In genomic region chr9:83978992-83979811, GRCh38 we compare ENCODE assay signal across 1 cellular context.
TF ChIP-seq lines count a peak whose summit lies in the region.

No MANE protein-coding gene starts in this region.

TF ChIP-seq in HepG2, 621 proteins besides CTCF, POLR2A, EP300 and RAD21 (continued from another document and continues in another):
- TF ChIP-seq, protein P1, sequence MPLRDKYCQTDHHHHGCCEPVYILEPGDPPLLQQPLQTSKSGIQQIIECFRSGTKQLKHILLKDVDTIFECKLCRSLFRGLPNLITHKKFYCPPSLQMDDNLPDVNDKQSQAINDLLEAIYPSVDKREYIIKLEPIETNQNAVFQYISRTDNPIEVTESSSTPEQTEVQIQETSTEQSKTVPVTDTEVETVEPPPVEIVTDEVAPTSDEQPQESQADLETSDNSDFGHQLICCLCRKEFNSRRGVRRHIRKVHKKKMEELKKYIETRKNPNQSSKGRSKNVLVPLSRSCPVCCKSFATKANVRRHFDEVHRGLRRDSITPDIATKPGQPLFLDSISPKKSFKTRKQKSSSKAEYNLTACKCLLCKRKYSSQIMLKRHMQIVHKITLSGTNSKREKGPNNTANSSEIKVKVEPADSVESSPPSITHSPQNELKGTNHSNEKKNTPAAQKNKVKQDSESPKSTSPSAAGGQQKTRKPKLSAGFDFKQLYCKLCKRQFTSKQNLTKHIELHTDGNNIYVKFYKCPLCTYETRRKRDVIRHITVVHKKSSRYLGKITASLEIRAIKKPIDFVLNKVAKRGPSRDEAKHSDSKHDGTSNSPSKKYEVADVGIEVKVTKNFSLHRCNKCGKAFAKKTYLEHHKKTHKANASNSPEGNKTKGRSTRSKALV (CRISPR knock-in tag; IDR thresholded peaks at IDR 0.05): no peak
- TF ChIP-seq ZNF235 (CRISPR knock-in tag; IDR thresholded peaks at IDR 0.05; ENCODE audit: borderline replicate concordance) (no peak), ZSCAN30 (CRISPR knock-in tag; IDR thresholded peaks at IDR 0.05) (no peak), PCBP1 (IDR thresholded peaks at IDR 0.05; ENCODE audit: borderline replicate concordance, low read depth, low read length) (no peak), ZNF704 (CRISPR knock-in tag; IDR thresholded peaks at IDR 0.05; ENCODE audit: borderline replicate concordance) (no peak), TIGD3 (CRISPR knock-in tag; IDR thresholded peaks at IDR 0.05; ENCODE audit: borderline replicate concordance) (no peak), TOPORS (CRISPR knock-in tag; IDR thresholded peaks at IDR 0.05) (no peak), SSRP1 (CRISPR knock-in tag; IDR thresholded peaks at IDR 0.05) (no peak), REXO4 (CRISPR knock-in tag; IDR thresholded peaks at IDR 0.05; ENCODE audit: borderline replicate concordance) (no peak), FOXA3 (CRISPR knock-in tag; IDR thresholded peaks at IDR 0.05) (no peak), ZNF781 (CRISPR knock-in tag; IDR thresholded peaks at IDR 0.05; ENCODE audit: borderline replicate concordance, not compliant biosample characterization) (no peak), ZNF720 (CRISPR knock-in tag; IDR thresholded peaks at IDR 0.05) (no peak), RXRB (CRISPR knock-in tag; IDR thresholded peaks at IDR 0.05; ENCODE audit: borderline replicate concordance) (no peak), ZNF609 (CRISPR knock-in tag; IDR thresholded peaks at IDR 0.05; ENCODE audit: borderline replicate concordance) (no peak), CERS6 (CRISPR knock-in tag; IDR thresholded peaks at IDR 0.05) (no peak), EZH2 (conservative IDR thresholded peaks at IDR 0.05; ENCODE audit: low read depth, low read length) (no peak), ETV6 (CRISPR knock-in tag; conservative IDR thresholded peaks at IDR 0.05) (no peak), ZNF572 (CRISPR knock-in tag; IDR thresholded peaks at IDR 0.05) (no peak), ZNF34 (CRISPR knock-in tag; IDR thresholded peaks at IDR 0.05; ENCODE audit: borderline replicate concordance) (no peak; the same call in 1 of the 2 replicates), SP2 (CRISPR knock-in tag; IDR thresholded peaks at IDR 0.05) (no peak), BRD4 (CRISPR knock-in tag; IDR thresholded peaks at IDR 0.05) (no peak), ZC3H13 (CRISPR knock-in tag; IDR thresholded peaks at IDR 0.05) (no peak; the same call in 1 of the 2 replicates), ARNT (IDR thresholded peaks at IDR 0.05) (no peak), ZNF230 (CRISPR knock-in tag; IDR thresholded peaks at IDR 0.05) (no peak), THYN1 (CRISPR knock-in tag; IDR thresholded peaks at IDR 0.05; ENCODE audit: borderline replicate concordance, low read depth) (no peak), EED (CRISPR knock-in tag; IDR thresholded peaks at IDR 0.05) (no peak), KLF9 (CRISPR knock-in tag; IDR thresholded peaks at IDR 0.05; ENCODE audit: low read depth) (no peak), ZMYM2 (CRISPR knock-in tag; IDR thresholded peaks at IDR 0.05) (no peak), ZNF251 (CRISPR knock-in tag; IDR thresholded peaks at IDR 0.05) (no peak), TAF15 (IDR thresholded peaks at IDR 0.05; ENCODE audit: low read depth, low read length, poor library complexity, severe bottlenecking) (no peak), ZBTB46 (CRISPR knock-in tag; IDR thresholded peaks at IDR 0.05; ENCODE audit: borderline replicate concordance) (no peak), ZNF773 (CRISPR knock-in tag; IDR thresholded peaks at IDR 0.05; ENCODE audit: borderline replicate concordance) (no peak), ZNF33B (CRISPR knock-in tag; IDR thresholded peaks at IDR 0.05) (no peak), ATF7 (IDR thresholded peaks at IDR 0.05) (no peak), ATF7 (CRISPR knock-in tag; IDR thresholded peaks at IDR 0.05) (no peak), ZNF317 (CRISPR knock-in tag; IDR thresholded peaks at IDR 0.05) (no peak), PRDM10 (CRISPR knock-in tag; IDR thresholded peaks at IDR 0.05; ENCODE audit: low read depth) (no peak), ZFP37 (CRISPR knock-in tag; IDR thresholded peaks at IDR 0.05; ENCODE audit: borderline replicate concordance) (no peak; the same call in 1 of the 2 replicates), PBX2 (CRISPR knock-in tag; IDR thresholded peaks at IDR 0.05) (no peak)
- TF ChIP-seq, protein P2, sequence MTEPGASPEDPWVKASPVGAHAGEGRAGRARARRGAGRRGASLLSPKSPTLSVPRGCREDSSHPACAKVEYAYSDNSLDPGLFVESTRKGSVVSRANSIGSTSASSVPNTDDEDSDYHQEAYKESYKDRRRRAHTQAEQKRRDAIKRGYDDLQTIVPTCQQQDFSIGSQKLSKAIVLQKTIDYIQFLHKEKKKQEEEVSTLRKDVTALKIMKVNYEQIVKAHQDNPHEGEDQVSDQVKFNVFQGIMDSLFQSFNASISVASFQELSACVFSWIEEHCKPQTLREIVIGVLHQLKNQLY (CRISPR knock-in tag; IDR thresholded peaks at IDR 0.05): no peak
- TF ChIP-seq, protein P3, sequence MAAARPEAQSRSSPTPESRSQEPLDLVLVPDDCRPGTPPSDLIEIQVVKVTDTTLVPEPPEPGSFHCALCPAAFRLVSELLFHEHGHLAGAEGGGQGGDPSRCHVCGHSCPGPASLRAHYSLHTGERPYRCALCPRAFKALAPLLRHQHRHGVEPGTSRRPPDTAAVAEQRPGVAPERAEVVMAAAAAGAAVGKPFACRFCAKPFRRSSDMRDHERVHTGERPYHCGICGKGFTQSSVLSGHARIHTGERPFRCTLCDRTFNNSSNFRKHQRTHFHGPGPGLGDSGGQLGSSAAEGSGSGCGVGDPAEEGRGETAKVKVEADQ (CRISPR knock-in tag; IDR thresholded peaks at IDR 0.05; ENCODE audit: borderline replicate concordance): no peak
- TF ChIP-seq, protein P4, sequence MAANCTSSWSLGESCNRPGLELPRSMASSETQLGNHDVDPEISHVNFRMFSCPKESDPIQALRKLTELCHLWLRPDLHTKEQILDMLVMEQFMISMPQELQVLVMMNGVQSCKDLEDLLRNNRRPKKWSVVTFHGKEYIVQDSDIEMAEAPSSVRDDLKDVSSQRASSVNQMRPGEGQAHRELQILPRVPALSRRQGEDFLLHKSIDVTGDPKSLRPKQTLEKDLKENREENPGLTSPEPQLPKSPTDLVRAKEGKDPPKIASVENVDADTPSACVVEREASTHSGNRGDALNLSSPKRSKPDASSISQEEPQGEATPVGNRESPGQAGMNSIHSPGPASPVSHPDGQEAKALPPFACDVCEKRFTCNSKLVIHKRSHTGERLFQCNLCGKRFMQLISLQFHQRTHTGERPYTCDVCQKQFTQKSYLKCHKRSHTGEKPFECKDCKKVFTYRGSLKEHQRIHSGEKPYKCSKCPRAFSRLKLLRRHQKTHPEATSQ (CRISPR knock-in tag; IDR thresholded peaks at IDR 0.05; ENCODE audit: borderline replicate concordance): no peak
